18 cellular contexts compared by ENCODE assay signal in genomic region chr22:37167981-37168647, GRCh38. TPM values are rescaled to one million over a fixed set of nuclear protein-coding genes. Genes with fewer than 3 reads are reported as not detected.
A peak's percentile ranks its signal among the peaks of the same experiment; 100 is the strongest.
DNase-seq lines count a peak whose midpoint lies in the region; ATAC-seq and TF ChIP-seq lines count a peak whose summit lies in the region.
"Had no signal": no experiment of that assay in that cellular context is flagged by ENCODE, and none has a peak within 500 bp of the region (broad histone marks: within the 10 kb centered on the region; RNA-seq: fewer than 3 reads in every experiment).

No MANE protein-coding gene starts in this region.

- H3K27me3 Mint-ChIP-seq in activated CD4-positive, alpha-beta T cell treated with anti-CD3 and anti-CD28 coated beads for 36 hours: no peaks in the 10 kb centered on the region
- H3K27me3 Mint-ChIP-seq in T-helper 2 cell treated with Interferon-gamma antibody and Interleukin-4, amounts not matched to agents 5 μg/mL and 100 μg/mL, for 36 hours (ENCODE audit: low read depth): no peaks in the 10 kb centered on the region

- H3K27ac Mint-ChIP-seq in activated CD4-positive, alpha-beta T cell treated with anti-CD3 and anti-CD28 coated beads for 36 hours: peak overlapping the region; percentile 49
- H3K27ac Mint-ChIP-seq in T-helper 2 cell treated with Interferon-gamma antibody and Interleukin-4, amounts not matched to agents 5 μg/mL and 100 μg/mL, for 36 hours: peak overlapping the region; percentile 33

- DNase-seq in activated CD4-positive, alpha-beta T cell treated with anti-CD3 and anti-CD28 coated beads for 36 hours: peak; percentile 4
- no peak for DNase-seq in activated CD4-positive, alpha-beta T cell treated with anti-CD3 and anti-CD28 coated beads for 1 hour
- no peak for DNase-seq in T-helper 2 cell treated with Interferon-gamma antibody and Interleukin-4, amounts not matched to agents 5 μg/mL and 100 μg/mL, for 36 hours (ENCODE audit: low spot score)
- DNase-seq in left ventricle myocardium superior (peak; percentile 18), spleen (peak; percentile 47), NCI-H510A treated with DMSO at 0.1 percent for 48 hours (lab: John Stamatoyannopoulos, UW) (no peak), AG20443 (ENCODE audit: low spot score) (no peak)
- DNase-seq: NCI-H1436, NCI-H82 had no signal

- TF ChIP-seq POLR2A in spleen (IDR thresholded peaks at IDR 0.05): no peak

- no peaks in the 10 kb centered on the region for H3K9me3 Mint-ChIP-seq in activated CD4-positive, alpha-beta T cell treated with anti-CD3 and anti-CD28 coated beads for 36 hours (ENCODE audit: low read depth)
- no peaks in the 10 kb centered on the region for H3K9me3 Mint-ChIP-seq in T-helper 2 cell treated with Interferon-gamma antibody and Interleukin-4, amounts not matched to agents 5 μg/mL and 100 μg/mL, for 36 hours

- no peaks in the 10 kb centered on the region for H3K27me3 ChIP-seq in spleen (replicated peaks in 1 of 7)

- CTCF ChIA-PET in activated CD4-positive, alpha-beta T cell treated with anti-CD3 and anti-CD28 coated beads for 36 hours (lab: Charles Lee): interaction anchor here (1.6 to 3.3 kb wide), 3 partner anchors 12 to 93 kb away, joined by 8 to 36 read pairs (median 9); no protein-coding TSS in a partner anchor

- peak overlapping the region in 2 of 8 donors; percentile 17 to 61 for H3K4me3 ChIP-seq in spleen
- H3K4me3 ChIP-seq: smooth muscle cell had no signal

- WGBS in spleen, 5 donors: 46 to 57% (median 50%) methylated on average over 8 of the region's 8 CpGs

- no peak for ATAC-seq in activated CD4-positive, alpha-beta T cell treated with anti-CD3 and anti-CD28 coated beads for 36 hours
- ATAC-seq in left ventricle myocardium superior (no peak), GM21529 (IDR thresholded peaks at IDR 0.05; ENCODE audit: unreplicated experiment) (no peak)

- TF ChIP-seq CTCF in spleen (IDR thresholded peaks at IDR 0.05 in 8 of 11, conservative IDR thresholded peaks at IDR 0.05 in 3 of 11): no peak

- no peaks in the 10 kb centered on the region for H3K36me3 ChIP-seq in spleen

- no peaks in the 10 kb centered on the region for H3K36me3 Mint-ChIP-seq in activated CD4-positive, alpha-beta T cell treated with anti-CD3 and anti-CD28 coated beads for 36 hours (ENCODE audit: low read depth)
- no peaks in the 10 kb centered on the region for H3K36me3 Mint-ChIP-seq in T-helper 2 cell treated with Interferon-gamma antibody and Interleukin-4, amounts not matched to agents 5 μg/mL and 100 μg/mL, for 36 hours (ENCODE audit: low read depth)

- peak overlapping the region in 6 of 8 donors; percentile 61 to 87 (median 76) for H3K27ac ChIP-seq in spleen

- no peaks in the 10 kb centered on the region for H3K9me3 ChIP-seq in spleen

- peaks cover 57% of the 10 kb centered on the region for H3K4me1 Mint-ChIP-seq in activated CD4-positive, alpha-beta T cell treated with anti-CD3 and anti-CD28 coated beads for 36 hours
- peaks cover 58% of the 10 kb centered on the region for H3K4me1 Mint-ChIP-seq in T-helper 2 cell treated with Interferon-gamma antibody and Interleukin-4, amounts not matched to agents 5 μg/mL and 100 μg/mL, for 36 hours (ENCODE audit: low read depth)

- intact Hi-C loops in activated CD4-positive, alpha-beta T cell treated with anti-CD3 and anti-CD28 coated beads for 36 hours (cut with DNase I, micrococcal nuclease): no loop called here
- intact Hi-C loops in left ventricle myocardium superior (cut with micrococcal nuclease): loop anchor here (2.0 kb wide), 1 partner anchor 31 kb away; no protein-coding TSS in a partner anchor
- intact Hi-C loops in spleen (cut with DNase I; ENCODE audit: low total_unique reads): loop anchor here (2.0 kb wide), 1 partner anchor 29 kb away; no protein-coding TSS in a partner anchor

- POLR2A ChIA-PET in activated CD4-positive, alpha-beta T cell treated with anti-CD3 and anti-CD28 coated beads for 36 hours (lab: Charles Lee): no interaction called here

- H3K4me3 Mint-ChIP-seq in activated CD4-positive, alpha-beta T cell treated with anti-CD3 and anti-CD28 coated beads for 36 hours: peak overlapping the region; percentile 53
- H3K4me3 Mint-ChIP-seq in T-helper 2 cell treated with Interferon-gamma antibody and Interleukin-4, amounts not matched to agents 5 μg/mL and 100 μg/mL, for 36 hours: peak overlapping the region; percentile 44

- H3K4me1 ChIP-seq in spleen: peaks cover 13 to 74% (median 49%) of the 10 kb centered on the region in 6 donors

RNA-seq across cellular contexts. Expression of gene IL2RB, which starts 18.4 kb away (rescaled TPM):
- 100 to 1,000 TPM; 204 to 231 TPM for total RNA-seq in activated CD4-positive, alpha-beta T cell treated with anti-CD3 and anti-CD28 coated beads for 36 hours
- total RNA-seq in left ventricle myocardium superior (0.79 TPM), spleen (10 to 100 TPM; 20.6 to 75.2 (median 51.5) TPM)
- 1 to 10 TPM; 3.7 to 5.9 (median 3.9) TPM for polyA plus RNA-seq in spleen
- total RNA-seq: dermis microvascular lymphatic vessel endothelial cell, HT-29 had no signal
- polyA plus RNA-seq: neural cell had no signal

RNA-seq across cellular contexts. Expression of gene C1QTNF6, which starts 19.9 kb away (rescaled TPM):
- total RNA-seq in activated CD4-positive, alpha-beta T cell treated with anti-CD3 and anti-CD28 coated beads for 36 hours: 1 to 10 TPM; 8.4 to 8.7 TPM
- total RNA-seq in left ventricle myocardium superior (1.1 TPM), spleen (10 to 100 TPM in 1 of 7 donors, 1 to 10 TPM in 6; 5.3 to 10.3 (median 6.9) TPM)
- 1 to 10 TPM; 7.7 to 8.9 (median 8.8) TPM for polyA plus RNA-seq in spleen

RNA-seq across cellular contexts. Expression of gene SSTR3, which starts 44.2 kb away (rescaled TPM):
- 10 to 100 TPM; 14.8 to 15.6 TPM for total RNA-seq in activated CD4-positive, alpha-beta T cell treated with anti-CD3 and anti-CD28 coated beads for 36 hours
- total RNA-seq in left ventricle myocardium superior (not detected), spleen (1 to 10 TPM in 3 of 7 donors, under 1 TPM in 4; 0.56 to 2.0 (median 0.95) TPM)
- polyA plus RNA-seq in spleen: 1 to 10 TPM; 1.2 to 2.0 (median 1.5) TPM
- total RNA-seq: aorta, dermis microvascular lymphatic vessel endothelial cell, fibroblast of villous mesenchyme, HT-29, smooth muscle cell, ureter had no signal
- polyA plus RNA-seq: aorta, keratinocyte, neural cell, smooth muscle cell had no signal

RNA-seq across cellular contexts. Expression of gene TMPRSS6, which starts 58.6 kb away (rescaled TPM):
- 10 to 100 TPM; 17.6 to 20.2 TPM for total RNA-seq in activated CD4-positive, alpha-beta T cell treated with anti-CD3 and anti-CD28 coated beads for 36 hours
- not detected for total RNA-seq in left ventricle myocardium superior
- total RNA-seq in spleen: under 1 TPM in 2 of 7 donors, not detected in 5; 0.54 to 0.55 TPM
- polyA plus RNA-seq in spleen: under 1 TPM; 0.09 to 0.28 (median 0.26) TPM
- total RNA-seq: aorta, dermis microvascular lymphatic vessel endothelial cell, fibroblast of villous mesenchyme, HT-29, smooth muscle cell had no signal
- polyA plus RNA-seq: aorta, keratinocyte, neural cell, smooth muscle cell had no signal

Comparison
In these comparisons a context has a peak if more than half of its experiments do, and no peak if none do; other contexts are left out.
1. DNase-seq: peak in activated CD4-positive, alpha-beta T cell treated with anti-CD3 and anti-CD28 coated beads for 36 hours (single experiment), left ventricle myocardium superior (single experiment) and spleen (single experiment); none in activated CD4-positive, alpha-beta T cell treated with anti-CD3 and anti-CD28 coated beads for 1 hour (single experiment), T-helper 2 cell treated with Interferon-gamma antibody and Interleukin-4, amounts not matched to agents 5 μg/mL and 100 μg/mL, for 36 hours (single experiment), NCI-H510A treated with DMSO at 0.1 percent for 48 hours (single experiment) and AG20443 (single experiment).
2. RNA of gene IL2RB, which starts 18.4 kb away (total RNA-seq): 204 to 231 TPM in activated CD4-positive, alpha-beta T cell treated with anti-CD3 and anti-CD28 coated beads for 36 hours and 20.6 to 75.2 TPM in spleen; 0.79 TPM in left ventricle myocardium superior (single experiment); every median in the first group is over 10 times any median in the second.
3. RNA of gene SSTR3, which starts 44.2 kb away (total RNA-seq): 14.8 to 15.6 TPM in activated CD4-positive, alpha-beta T cell treated with anti-CD3 and anti-CD28 coated beads for 36 hours; 0.56 to 2.0 TPM in spleen and not detected in left ventricle myocardium superior (single experiment); every median in the first group is over 4 times any median in the second.
4. intact Hi-C loops: an anchor here in left ventricle myocardium superior (2.0 kb wide) and spleen (2.0 kb wide); none called in activated CD4-positive, alpha-beta T cell treated with anti-CD3 and anti-CD28 coated beads for 36 hours.